ENCODE assay signal across 3 cellular contexts in genomic region chr19:46927106-46927505, GRCh38.
TF ChIP-seq lines count a peak whose summit lies in the region.

No MANE protein-coding gene starts in this region.

TF ChIP-seq in SK-N-SH, 30 proteins besides CTCF, POLR2A, EP300 and RAD21 (continued from another document):
- TF ChIP-seq ZBTB33 (IDR thresholded peaks at IDR 0.05; ENCODE audit: borderline replicate concordance, low read depth) (no peak), IRF3 (IDR thresholded peaks at IDR 0.05; ENCODE audit: low read depth, low read length) (no peak), USF1 (IDR thresholded peaks at IDR 0.05; ENCODE audit: borderline replicate concordance, low read depth) (no peak)

TF ChIP-seq in SK-N-SH treated with all-trans-retinoic acid at 6 μM for 48 hours, 23 proteins besides CTCF, POLR2A, EP300 and RAD21 (continued from another document):
- TF ChIP-seq CREB5 (CRISPR knock-in tag; IDR thresholded peaks at IDR 0.05; ENCODE audit: low read depth) (no peak), CSDC2 (CRISPR knock-in tag; IDR thresholded peaks at IDR 0.05) (no peak), SNAI2 (CRISPR knock-in tag; IDR thresholded peaks at IDR 0.05) (no peak)

TF ChIP-seq in WTC11, 78 proteins besides CTCF, POLR2A, EP300 and RAD21 (continued from another document):
- TF ChIP-seq SP1 (CRISPR knock-in tag; conservative IDR thresholded peaks at IDR 0.05) (no peak), MYBL2 (CRISPR knock-in tag; IDR thresholded peaks at IDR 0.05) (no peak), GABPB1 (CRISPR knock-in tag; IDR thresholded peaks at IDR 0.05) (no peak), FOXP1 (CRISPR knock-in tag; IDR thresholded peaks at IDR 0.05; ENCODE audit: borderline replicate concordance) (no peak), NR1H2 (CRISPR knock-in tag; IDR thresholded peaks at IDR 0.05) (no peak), ZNF263 (CRISPR knock-in tag; IDR thresholded peaks at IDR 0.05; ENCODE audit: low read depth) (no peak), NFYB (CRISPR knock-in tag; conservative IDR thresholded peaks at IDR 0.05; ENCODE audit: low read depth) (no peak), ZNF281 (CRISPR knock-in tag; IDR thresholded peaks at IDR 0.05) (no peak)
TF ChIP-seq in WTC11: peak in this region for 0.
